Comparison of ENCODE assay signal across 13 cellular contexts in genomic region chr2:134758632-134759031, GRCh38. TPM values are rescaled to one million over a fixed set of nuclear protein-coding genes. Genes with fewer than 3 reads are reported as not detected.
DNase-seq lines count a peak whose midpoint lies in the region; ATAC-seq, FAIRE-seq and TF ChIP-seq lines count a peak whose summit lies in the region.
"Had no signal": no experiment of that assay in that cellular context is flagged by ENCODE, and none has a peak within 500 bp of the region (broad histone marks: within the 10 kb centered on the region; RNA-seq: fewer than 3 reads in every experiment).

No MANE protein-coding gene starts in this region.

- no peaks in the 10 kb centered on the region for H3K79me2 ChIP-seq in GM23248 (ENCODE audit: insufficient read depth)

- no peaks in the 10 kb centered on the region for H3K36me3 ChIP-seq in GM23248 (ENCODE audit: low read depth)
- H3K36me3 ChIP-seq: SJSA1 had no signal

- WGBS in GM23248 (ENCODE audit: low coverage in 1 of 2, low lambda C conversion rate in 2 of 2, missing lambda C conversion rate in 2 of 2), 2 experiments, result 3 to 13% methylated on average over 1 of the region's 1 CpG

- TF ChIP-seq CTCF in GM13976 (IDR thresholded peaks at IDR 0.05; ENCODE audit: borderline replicate concordance, control extremely low read depth, extremely low read depth, insufficient read depth, missing control alignments), result no peak

- no peaks in the 10 kb centered on the region for H3F3A ChIP-seq in GM23248 (ENCODE audit: insufficient read depth)

- H3K27me3 ChIP-seq in GM23248 (replicated peaks; ENCODE audit: insufficient read depth), result no peaks in the 10 kb centered on the region
- H3K27me3 ChIP-seq: SJSA1 had no signal

- in situ Hi-C loops in GM13976 (cut with MboI; ENCODE audit: low sequenced_read_pairs, unreplicated experiment), result no loop called here
- in situ Hi-C loops in GM23248 (cut with MboI), result no loop called here

- H3K4me2 ChIP-seq in GM23248 (ENCODE audit: unreplicated experiment), result no peak overlapping the region

- TF ChIP-seq POLR2A in GM12891 (IDR thresholded peaks at IDR 0.05; ENCODE audit: low read depth, low read length), result no peak

- peak; percentile 85 for ATAC-seq in GM21360 (IDR thresholded peaks at IDR 0.05; ENCODE audit: unreplicated experiment)
- peak; percentile 89 for ATAC-seq in HG03103 (IDR thresholded peaks at IDR 0.05; ENCODE audit: low read depth, unreplicated experiment)

- no peaks in the 10 kb centered on the region for H3K9me3 ChIP-seq in GM23248 (ENCODE audit: low read depth)
- H3K9me3 ChIP-seq: SJSA1 had no signal

- H3K4me3 ChIP-seq in GM23248, result no peak overlapping the region
- H3K4me3 ChIP-seq: SJSA1 had no signal

- no peaks in the 10 kb centered on the region for H3K4me1 ChIP-seq in GM23248 (ENCODE audit: insufficient read depth)
- H3K4me1 ChIP-seq: SJSA1 had no signal

- no peak overlapping the region for H2AFZ ChIP-seq in GM23248

- FAIRE-seq in GM12891 (lab: Jason Lieb, UNC), result peak; percentile 84

- DNase-seq in GM12891 (ENCODE audit: insufficient read length, low spot score), result no peak
- peak; percentile 14 for DNase-seq in SKM-1 (lab: John Stamatoyannopoulos, UW; ENCODE audit: unreplicated experiment)
- no peak for DNase-seq in DMS53 treated with DMSO at 0.1 percent for 48 hours (lab: John Stamatoyannopoulos, UW; ENCODE audit: unreplicated experiment)
- no peak for DNase-seq in LoVo (ENCODE audit: low spot score)
- no peak for DNase-seq in GM13976 (ENCODE audit: low spot score)
- DNase-seq in GM23248, result no peak
- DNase-seq: C1 segment of cervical spinal cord; hypothalamus; NCI-H1436; stimulated activated CD4-positive, alpha-beta T cell treated with anti-CD3 and anti-CD28 coated beads, Interleukin-2, amount 100 ng/mL, for 48 hours had no signal

- no peaks in the 10 kb centered on the region for H4K20me1 ChIP-seq in GM23248 (ENCODE audit: insufficient read depth)

- no peaks in the 10 kb centered on the region for H3K9me2 ChIP-seq in GM23248 (ENCODE audit: insufficient read depth)

- H3K9ac ChIP-seq in GM23248, result no peak overlapping the region

- no peak overlapping the region for H3K27ac ChIP-seq in GM23248
- H3K27ac ChIP-seq: SJSA1 had no signal

TF ChIP-seq in GM12891, 5 proteins besides CTCF, POLR2A, EP300 and RAD21:
- TF ChIP-seq POU2F2 (IDR thresholded peaks at IDR 0.05; ENCODE audit: low read depth, low read length), result 0 out of 2 replicates have a peak, but pooled peaks have one; percentile 28
- no peak for TF ChIP-seq TAF1 (IDR thresholded peaks at IDR 0.05; ENCODE audit: low read depth, low read length)
- no peak for TF ChIP-seq PAX5 (IDR thresholded peaks at IDR 0.05; ENCODE audit: insufficient read depth, low read length, severe bottlenecking)
- TF ChIP-seq SPI1 (IDR thresholded peaks at IDR 0.05; ENCODE audit: low read depth, low read length), result peak; percentile 71
- no peak for TF ChIP-seq POLR2AphosphoS5 (IDR thresholded peaks at IDR 0.05; ENCODE audit: low read depth, low read length)

RNA-seq across cellular contexts. Expression of gene TMEM163, which starts 39.8 kb away (rescaled TPM):
- polyA plus RNA-seq in GM12891 (2012; ENCODE audit: low read depth, missing spikeins), result 10.9 TPM
- total RNA-seq in GM23248 (2014; rRNA removed; shearing (Covaris generic)), result not detected in 2 replicates
- not detected in 2 replicates for polyA plus RNA-seq in GM23248 (2016; fragmentation: Nextera tagmentation; extraction: Ambion mirVana)
- total RNA-seq: SJSA1 had no signal
